8 cellular contexts compared by ENCODE assay signal in genomic region chr3:47781685-47782537, GRCh38. TPM values are rescaled to one million over a fixed set of nuclear protein-coding genes. Genes with fewer than 3 reads are reported as not detected.
DNase-seq lines count a peak whose midpoint lies in the region; ATAC-seq, FAIRE-seq and TF ChIP-seq lines count a peak whose summit lies in the region.

Gene SMARCC1, minus strand, starts transcription at chr3:47781893. Its CDS starts 96 bp downstream, at chr3:47781797.

- intact Hi-C loops in left cardiac atrium (cut with DNase I) = no loop called here

- DNase-seq in GM12892 (ENCODE audit: insufficient read length) (peak; percentile 88), NCI-H146 (lab: John Stamatoyannopoulos, UW) (peak; percentile 95), T-helper 1 cell (peak; percentile 95 to 99 (median 97)), amniotic epithelial cell (ENCODE audit: low read depth) (peak; percentile 95), left cardiac atrium (peak; percentile 99), progenitor cell of endocrine pancreas (ENCODE audit: low spot score, unreplicated experiment) (peak; percentile 98), ureter (ENCODE audit: low spot score) (peak; percentile 98)

- TF ChIP-seq POLR2A in GM12892 (IDR thresholded peaks at IDR 0.05; ENCODE audit: low read depth, low read length) = peak; percentile 86

- ATAC-seq in HG02852 (IDR thresholded peaks at IDR 0.05; ENCODE audit: unreplicated experiment) = peak; percentile 82
- peak; percentile 98 for ATAC-seq in left cardiac atrium

- H3K36me3 Mint-ChIP-seq in progenitor cell of endocrine pancreas (ENCODE audit: insufficient read depth) = peaks cover 2% of the 10 kb centered on the region

- no peak for TF ChIP-seq CTCF in progenitor cell of endocrine pancreas (IDR thresholded peaks at IDR 0.05; ENCODE audit: unreplicated experiment)

- H3K27me3 Mint-ChIP-seq in progenitor cell of endocrine pancreas = no peaks in the 10 kb centered on the region

- H3K27ac Mint-ChIP-seq in progenitor cell of endocrine pancreas = peak within 1 kb of the TSS; percentile 99

- H3K9me3 Mint-ChIP-seq in progenitor cell of endocrine pancreas (ENCODE audit: low read depth) = no peaks in the 10 kb centered on the region

- H3K4me1 Mint-ChIP-seq in progenitor cell of endocrine pancreas (ENCODE audit: low read depth) = peaks cover 15% of the 10 kb centered on the region

- peak within 1 kb of the TSS; percentile 96 for H3K4me3 Mint-ChIP-seq in progenitor cell of endocrine pancreas (ENCODE audit: low read depth)

- peak; percentile 99 for FAIRE-seq in GM12892 (lab: Jason Lieb, UNC)

RNA-seq across cellular contexts. Expression of gene SMARCC1, which starts in this region (rescaled TPM):
- 55.1 TPM for polyA plus RNA-seq in GM12892 (2012; ENCODE audit: missing spikeins)
- total RNA-seq in left cardiac atrium (10 to 100 TPM; 28.0 to 29.9 TPM), progenitor cell of endocrine pancreas (250 and 257 TPM in 2 replicates), ureter (110 TPM)

Comparison
In these comparisons a context has a peak if more than half of its experiments do, and no peak if none do; other contexts are left out.
1. Peak in every context shown above with its lines: DNase-seq and ATAC-seq.